In the genomic region with DNA sequence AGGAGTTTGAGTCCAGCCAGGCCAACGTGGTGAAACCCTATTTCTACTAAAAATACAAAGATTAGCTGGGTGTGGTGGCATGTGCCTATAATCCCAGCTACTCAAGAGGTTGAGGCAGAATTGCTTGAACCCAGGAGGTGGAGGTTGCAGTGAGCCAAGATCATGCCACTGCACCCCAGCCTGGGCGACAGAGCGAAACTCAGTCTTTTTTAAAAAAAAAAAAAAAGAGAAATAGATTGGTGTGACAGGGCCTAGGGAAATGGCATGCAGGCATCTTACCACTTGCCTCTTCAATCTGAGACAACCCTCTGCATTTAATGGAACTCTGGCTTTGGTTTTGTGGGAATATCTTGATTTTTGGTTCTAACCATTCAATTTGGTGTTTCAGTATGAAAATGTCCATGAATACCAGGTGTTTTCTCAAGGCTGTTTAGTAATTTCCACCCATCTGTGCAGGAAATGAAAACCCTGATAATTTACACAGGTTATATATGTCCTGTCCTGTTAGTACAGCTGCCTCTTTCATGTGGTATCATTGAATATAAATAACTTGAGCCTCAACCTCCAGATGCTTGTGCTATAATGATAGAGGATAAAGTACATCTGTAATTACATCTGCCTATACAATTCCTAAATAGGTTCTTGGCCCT, we compare ENCODE assay signal across 9 cellular contexts. TPM values are rescaled to one million over a fixed set of nuclear protein-coding genes. Genes with fewer than 3 reads are reported as not detected.
DNase-seq lines count a peak whose midpoint lies in the region; ATAC-seq and TF ChIP-seq lines count a peak whose summit lies in the region.
"Had no signal": no experiment of that assay in that cellular context is flagged by ENCODE, and none has a peak within 500 bp of the region (broad histone marks: within the 10 kb centered on the region; RNA-seq: fewer than 3 reads in every experiment).

No MANE protein-coding gene starts in this region.

- H4K20me1 ChIP-seq in smooth muscle cell (ENCODE audit: low read depth), result peaks cover 62% of the 10 kb centered on the region

- H3K79me2 ChIP-seq in smooth muscle cell (ENCODE audit: low read depth), result peaks cover 21% of the 10 kb centered on the region

- H3K36me3 ChIP-seq in RWPE2 (ENCODE audit: low read depth) (peaks cover 40% of the 10 kb centered on the region), smooth muscle cell (ENCODE audit: low read depth) (peaks cover 22% of the 10 kb centered on the region), suprapubic skin (peaks cover 60% of the 10 kb centered on the region)

- DNase-seq in NCI-H2171 treated with DMSO at 0.1 percent for 48 hours (lab: John Stamatoyannopoulos, UW) (peak; percentile 58), NCI-H2171 (lab: John Stamatoyannopoulos, UW) (no peak), RWPE2 (ENCODE audit: low spot score) (no peak), smooth muscle cell (lab: John Stamatoyannopoulos, UW; ENCODE audit: unreplicated experiment) (no peak), foreskin melanocyte (no peak), suprapubic skin (ENCODE audit: low spot score in 2 of 2) (no peak), NCI-H226 (no peak)

- H3K4me1 ChIP-seq in RWPE2 (ENCODE audit: insufficient read depth, poor library complexity, severe bottlenecking) (no peaks in the 10 kb centered on the region), smooth muscle cell (ENCODE audit: low read depth) (no peaks in the 10 kb centered on the region), suprapubic skin (peaks cover 16% of the 10 kb centered on the region)

- peak overlapping the region; percentile 30 for H3K27ac ChIP-seq in RWPE2 (ENCODE audit: poor library complexity, severe bottlenecking)
- H3K27ac ChIP-seq in smooth muscle cell (ENCODE audit: low read depth), result peak overlapping the region; percentile 10
- no peak overlapping the region for H3K27ac ChIP-seq in suprapubic skin

- no peak overlapping the region for H3K4me2 ChIP-seq in smooth muscle cell

- TF ChIP-seq CTCF in RWPE2 (IDR thresholded peaks at IDR 0.05; ENCODE audit: poor library complexity, severe bottlenecking) (no peak), smooth muscle cell (IDR thresholded peaks at IDR 0.05; ENCODE audit: borderline replicate concordance, insufficient read depth, poor library complexity, severe bottlenecking) (no peak), suprapubic skin (IDR thresholded peaks at IDR 0.05) (no peak)

- 71% methylated on average over 3 of the region's 3 CpGs for WGBS in smooth muscle cell (ENCODE audit: low lambda C conversion rate)
- 58% methylated on average over 3 of the region's 3 CpGs for WGBS in suprapubic skin

- H3K9me3 ChIP-seq in RWPE2 (ENCODE audit: severe bottlenecking) (no peaks in the 10 kb centered on the region), smooth muscle cell (replicated peaks; ENCODE audit: low read depth) (no peaks in the 10 kb centered on the region), suprapubic skin (no peaks in the 10 kb centered on the region)

- H3K4me3 ChIP-seq in RWPE2 (ENCODE audit: severe bottlenecking) (no peak overlapping the region), smooth muscle cell (no peak overlapping the region), suprapubic skin (no peak overlapping the region)
- H3K4me3 ChIP-seq: lung had no signal

- H3F3A ChIP-seq in smooth muscle cell (ENCODE audit: low read depth), result peaks cover 52% of the 10 kb centered on the region

- no peak for TF ChIP-seq EP300 in suprapubic skin (IDR thresholded peaks at IDR 0.05)

- no peaks in the 10 kb centered on the region for H3K27me3 ChIP-seq in RWPE2 (ENCODE audit: insufficient read depth, poor library complexity, severe bottlenecking)
- no peaks in the 10 kb centered on the region for H3K27me3 ChIP-seq in smooth muscle cell (ENCODE audit: low read depth)
- no peaks in the 10 kb centered on the region for H3K27me3 ChIP-seq in suprapubic skin

- no peak for TF ChIP-seq POLR2A in suprapubic skin (IDR thresholded peaks at IDR 0.05)

- no peak overlapping the region for H3K9ac ChIP-seq in smooth muscle cell (ENCODE audit: low read depth)

- no peak overlapping the region for H2AFZ ChIP-seq in smooth muscle cell (ENCODE audit: low read depth)

- ATAC-seq in HG02870 (IDR thresholded peaks at IDR 0.05; ENCODE audit: unreplicated experiment) (peak; percentile 71), RWPE2 (ENCODE audit: low read depth) (peak; percentile 21; the same call in 2 of the 3 replicates)

RNA-seq across cellular contexts. Expression of gene XBP1, which starts 8.4 kb away (rescaled TPM):
- 375 and 406 TPM in 2 replicates for total RNA-seq in smooth muscle cell
- 317 and 381 TPM in 2 replicates for polyA plus RNA-seq in smooth muscle cell
- total RNA-seq in suprapubic skin, result 100 to 1,000 TPM; 220 to 305 (median 237) TPM

RNA-seq across cellular contexts. Expression of gene CCDC117, which starts 19.5 kb away (rescaled TPM):
- total RNA-seq in smooth muscle cell, result 30.8 and 32.0 TPM in 2 replicates
- 17.3 and 18.1 TPM in 2 replicates for polyA plus RNA-seq in smooth muscle cell
- total RNA-seq in suprapubic skin, result 10 to 100 TPM; 12.0 to 21.2 (median 16.6) TPM

RNA-seq across cellular contexts. Expression of gene HSCB, which starts 50.1 kb away (rescaled TPM):
- 9.3 and 15.9 TPM in 2 replicates for total RNA-seq in smooth muscle cell
- 22.5 and 23.4 TPM in 2 replicates for polyA plus RNA-seq in smooth muscle cell
- total RNA-seq in suprapubic skin, result 10 to 100 TPM; 14.2 to 28.1 (median 20.5) TPM

RNA-seq across cellular contexts. Expression of gene CHEK2, which starts 50.3 kb away (rescaled TPM):
- 11.5 and 18.7 TPM in 2 replicates for total RNA-seq in smooth muscle cell
- polyA plus RNA-seq in smooth muscle cell, result 12.7 and 15.9 TPM in 2 replicates
- total RNA-seq in suprapubic skin, result 10 to 100 TPM in 2 of 4 donors, 1 to 10 TPM in 2; 6.1 to 14.8 (median 10.0) TPM
